Comparison of ENCODE assay signal across 24 cellular contexts in genomic region chr17:17518951-17519350, GRCh38.
"Had no signal": no experiment of that assay in that cellular context is flagged by ENCODE, and none has a peak within 500 bp of the region (broad histone marks: within the 10 kb centered on the region; RNA-seq: fewer than 3 reads in every experiment).

No MANE protein-coding gene starts in this region.

- H3K4me3 Mint-ChIP-seq: immature natural killer cell; naive B cell; natural killer cell; nephron progenitor cell; neural progenitor cell; stimulated activated memory B cell treated with anti-CD40 and anti-IgM and Interleukin-4, amounts not matched to agents 10 μg/mL and 1 μg/mL and 100 μg/mL, for 72 hours; stimulated activated naive CD8-positive, alpha-beta T cell treated with anti-CD3 and anti-CD28 coated beads, Interleukin-15, amount 100 ng/mL, for 72 hours had no signal

- H3K27ac Mint-ChIP-seq: immature natural killer cell; naive B cell; natural killer cell; nephron progenitor cell; stimulated activated memory B cell treated with anti-CD40 and anti-IgM and Interleukin-4, amounts not matched to agents 10 μg/mL and 1 μg/mL and 100 μg/mL, for 72 hours had no signal

- H3K9ac ChIP-seq: neural progenitor cell had no signal

- H3K36me3 ChIP-seq: neural progenitor cell, pancreas, prostate gland had no signal

- H3K27me3 Mint-ChIP-seq: naive B cell; stimulated activated memory B cell treated with anti-CD40 and anti-IgM and Interleukin-4, amounts not matched to agents 10 μg/mL and 1 μg/mL and 100 μg/mL, for 72 hours; stimulated activated naive CD8-positive, alpha-beta T cell treated with anti-CD3 and anti-CD28 coated beads, Interleukin-15, amount 100 ng/mL, for 72 hours had no signal

- H3K4me3 ChIP-seq: lower lobe of right lung, neural progenitor cell, pancreas, prostate gland, right lobe of liver, smooth muscle cell, tibial nerve, upper lobe of left lung, vagina had no signal

- H3K27me3 ChIP-seq: neural progenitor cell, pancreas, right lobe of liver, tibial nerve, upper lobe of left lung, vagina had no signal

- ATAC-seq: lower lobe of right lung; natural killer cell; pancreas; right lobe of liver; stimulated activated memory B cell treated with anti-CD40 and anti-IgM and Interleukin-4, amounts not matched to agents 10 μg/mL and 1 μg/mL and 100 μg/mL, for 72 hours; stimulated activated naive CD8-positive, alpha-beta T cell treated with anti-CD3 and anti-CD28 coated beads, Interleukin-15, amount 100 ng/mL, for 72 hours had no signal

- H3K36me3 Mint-ChIP-seq: immature natural killer cell, natural killer cell, neural progenitor cell had no signal

- H3K9me3 Mint-ChIP-seq: immature natural killer cell; naive B cell; natural killer cell; nephron progenitor cell; neural progenitor cell; stimulated activated memory B cell treated with anti-CD40 and anti-IgM and Interleukin-4, amounts not matched to agents 10 μg/mL and 1 μg/mL and 100 μg/mL, for 72 hours; stimulated activated naive CD8-positive, alpha-beta T cell treated with anti-CD3 and anti-CD28 coated beads, Interleukin-15, amount 100 ng/mL, for 72 hours had no signal

- H3K4me1 Mint-ChIP-seq: immature natural killer cell; natural killer cell; stimulated activated memory B cell treated with anti-CD40 and anti-IgM and Interleukin-4, amounts not matched to agents 10 μg/mL and 1 μg/mL and 100 μg/mL, for 72 hours had no signal

- H3K4me1 ChIP-seq: lower lobe of right lung, prostate gland, upper lobe of left lung, vagina had no signal

- H2AFZ ChIP-seq: neural progenitor cell had no signal

- H3K4me2 ChIP-seq: neural progenitor cell, smooth muscle cell had no signal

- H3K9me3 ChIP-seq: lower lobe of right lung, pancreas, prostate gland, right lobe of liver, tibial nerve, upper lobe of left lung, vagina had no signal

- DNase-seq: hypothalamus; immature natural killer cell; lower lobe of right lung; mammary epithelial cell; mesenchymal stem cell; naive B cell; natural killer cell; nephron progenitor cell; right lobe of liver; stimulated activated CD4-positive, alpha-beta T cell treated with anti-CD3 and anti-CD28 coated beads, Interleukin-1b, Interleukin-23, amount 100 ng/mL, for 48 hours; stimulated activated CD4-positive, alpha-beta T cell treated with anti-CD3 and anti-CD28 coated beads, Interleukin-2, amount 100 ng/mL, for 48 hours; stimulated activated CD4-positive, alpha-beta T cell treated with anti-CD3 and anti-CD28 coated beads, Interleukin-4, amount 100 ng/mL, for 4 hours; stimulated activated CD8-positive, alpha-beta memory T cell treated with anti-CD3 and anti-CD28 coated beads, Interleukin-4, amount 100 ng/mL, for 48 hours; stimulated activated naive CD4-positive, alpha-beta T cell treated with Interleukin-2 at 50 U/mL for 16 hours; stimulated activated naive CD8-positive, alpha-beta T cell treated with anti-CD3 and anti-CD28 coated beads, Interleukin-15, amount 100 ng/mL, for 72 hours; substantia nigra had no signal

- H3K27ac ChIP-seq: lower lobe of right lung, neural progenitor cell, pancreas, prostate gland, right lobe of liver, tibial nerve, upper lobe of left lung, vagina had no signal
